ENCODE assay signal across 1 cellular context in genomic region chr6:43180985-43181384, GRCh38.
TF ChIP-seq lines count a peak whose summit lies in the region.

No MANE protein-coding gene starts in this region.

TF ChIP-seq in A549, 52 proteins besides CTCF, POLR2A, EP300 and RAD21:
- TF ChIP-seq HES2 (IDR thresholded peaks at IDR 0.05) (no peak), ESRRA (IDR thresholded peaks at IDR 0.05; ENCODE audit: borderline replicate concordance, low read length) (no peak), REST (IDR thresholded peaks at IDR 0.05) (no peak), ZFP36 (IDR thresholded peaks at IDR 0.05; ENCODE audit: borderline replicate concordance, partially characterized antibody) (no peak), HOXB13 (CRISPR knock-in tag; IDR thresholded peaks at IDR 0.05; ENCODE audit: low read depth) (no peak), EHF (CRISPR knock-in tag; IDR thresholded peaks at IDR 0.05) (no peak), GATA3 (IDR thresholded peaks at IDR 0.05; ENCODE audit: borderline replicate concordance) (no peak), MAX (IDR thresholded peaks at IDR 0.05) (no peak), NR3C1 (IDR thresholded peaks at IDR 0.05) (no peak), CHD2 (IDR thresholded peaks at IDR 0.05; ENCODE audit: low read length, partially characterized antibody) (no peak), JUNB (IDR thresholded peaks at IDR 0.05) (no peak)
